In the genomic region with DNA sequence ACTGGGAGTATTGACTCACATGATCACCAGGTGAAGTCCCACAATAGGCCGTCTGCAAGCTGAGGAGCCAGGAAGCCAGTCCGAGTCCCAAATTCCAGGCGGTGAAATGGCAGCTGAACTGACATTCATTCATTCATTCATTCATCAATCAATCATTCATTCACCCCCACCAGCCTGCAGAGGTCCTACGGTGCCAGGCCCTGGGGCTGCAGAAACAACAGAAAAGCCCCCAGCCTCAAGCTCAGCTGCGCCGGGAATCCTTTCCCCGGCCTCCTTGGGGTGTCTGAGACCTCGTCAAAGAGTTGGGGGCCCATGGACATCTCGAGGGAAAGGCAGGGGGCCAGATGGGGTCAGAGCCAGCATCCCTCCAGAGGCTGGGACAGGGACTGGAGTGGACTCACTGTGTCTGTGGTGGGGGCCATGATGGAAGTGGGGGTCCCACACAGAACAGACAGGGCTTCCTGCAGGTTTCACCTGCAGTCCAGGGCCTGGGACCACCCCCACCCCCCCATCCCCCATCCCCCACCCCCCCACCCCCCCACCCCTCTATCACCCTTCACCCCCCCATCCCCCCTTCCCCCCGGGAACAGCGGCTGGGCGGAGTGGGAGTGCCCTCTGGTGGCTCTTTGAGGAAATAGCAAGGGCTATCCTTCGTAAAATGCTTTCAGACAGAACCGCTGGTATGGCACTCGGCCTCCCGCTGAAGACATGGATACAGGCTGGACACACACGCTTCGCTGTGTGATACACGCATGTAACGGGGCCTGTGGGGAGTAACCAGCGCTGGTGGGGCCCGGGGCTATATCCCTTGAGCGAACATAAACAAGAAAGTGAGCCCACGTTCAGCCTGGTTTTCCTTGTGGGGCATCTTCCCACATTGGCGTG, we compare ENCODE assay signal across 8 cellular contexts. TPM values are rescaled to one million over a fixed set of nuclear protein-coding genes. Genes with fewer than 3 reads are reported as not detected.
DNase-seq lines count a peak whose midpoint lies in the region; ATAC-seq, FAIRE-seq and TF ChIP-seq lines count a peak whose summit lies in the region.

No MANE protein-coding gene starts in this region.

- H3K36me3 Mint-ChIP-seq in brain = no peaks in the 10 kb centered on the region

- TF ChIP-seq CTCF in brain (conservative IDR thresholded peaks at IDR 0.05) = peak; percentile 64 to 70

- peak overlapping the region; percentile 57 to 76 (median 67) for H3K4me3 Mint-ChIP-seq in brain

- no peak for FAIRE-seq in HTR-8/SVneo (lab: Jason Lieb, UNC)

- peaks cover 0 to 2% (median 0%) of the 10 kb centered on the region in 5 experiments for H3K9me3 Mint-ChIP-seq in brain

- H3K27ac Mint-ChIP-seq in brain = peak overlapping the region in 3 of 5 experiments; percentile 46 to 82 (median 64)

- H3K27me3 Mint-ChIP-seq in brain = peaks cover 9% of the 10 kb centered on the region

- peaks cover 18% of the 10 kb centered on the region for H3K4me1 Mint-ChIP-seq in brain

- DNase-seq in COLO668 (lab: John Stamatoyannopoulos, UW; ENCODE audit: unreplicated experiment) (peak; percentile 31), HTR-8/SVneo (ENCODE audit: insufficient read length, low spot score) (peak; percentile 76), T follicular helper cell (ENCODE audit: low read depth) (peak; percentile 36), inferior parietal cortex (ENCODE audit: extremely low spot score) (peak; percentile 66)
- peak; percentile 37 to 47 for DNase-seq in stimulated activated CD4-positive, alpha-beta T cell treated with anti-CD3 and anti-CD28 coated beads, Interleukin-1b, Interleukin-23, amount 100 ng/mL, for 4 hours (ENCODE audit: low read depth in 2 of 2)

- no peak for ATAC-seq in GM19455 (IDR thresholded peaks at IDR 0.05; ENCODE audit: unreplicated experiment)
- no peak for ATAC-seq in HG03175 (IDR thresholded peaks at IDR 0.05; ENCODE audit: unreplicated experiment)

RNA-seq across cellular contexts. Expression of gene ZC3H18, which starts 8.5 kb away (rescaled TPM):
- 61.8 TPM for polyA plus RNA-seq in brain (ENCODE audit: insufficient read depth, low read depth, low replicate concordance)
